8 cellular contexts compared by ENCODE assay signal in the genomic region with DNA sequence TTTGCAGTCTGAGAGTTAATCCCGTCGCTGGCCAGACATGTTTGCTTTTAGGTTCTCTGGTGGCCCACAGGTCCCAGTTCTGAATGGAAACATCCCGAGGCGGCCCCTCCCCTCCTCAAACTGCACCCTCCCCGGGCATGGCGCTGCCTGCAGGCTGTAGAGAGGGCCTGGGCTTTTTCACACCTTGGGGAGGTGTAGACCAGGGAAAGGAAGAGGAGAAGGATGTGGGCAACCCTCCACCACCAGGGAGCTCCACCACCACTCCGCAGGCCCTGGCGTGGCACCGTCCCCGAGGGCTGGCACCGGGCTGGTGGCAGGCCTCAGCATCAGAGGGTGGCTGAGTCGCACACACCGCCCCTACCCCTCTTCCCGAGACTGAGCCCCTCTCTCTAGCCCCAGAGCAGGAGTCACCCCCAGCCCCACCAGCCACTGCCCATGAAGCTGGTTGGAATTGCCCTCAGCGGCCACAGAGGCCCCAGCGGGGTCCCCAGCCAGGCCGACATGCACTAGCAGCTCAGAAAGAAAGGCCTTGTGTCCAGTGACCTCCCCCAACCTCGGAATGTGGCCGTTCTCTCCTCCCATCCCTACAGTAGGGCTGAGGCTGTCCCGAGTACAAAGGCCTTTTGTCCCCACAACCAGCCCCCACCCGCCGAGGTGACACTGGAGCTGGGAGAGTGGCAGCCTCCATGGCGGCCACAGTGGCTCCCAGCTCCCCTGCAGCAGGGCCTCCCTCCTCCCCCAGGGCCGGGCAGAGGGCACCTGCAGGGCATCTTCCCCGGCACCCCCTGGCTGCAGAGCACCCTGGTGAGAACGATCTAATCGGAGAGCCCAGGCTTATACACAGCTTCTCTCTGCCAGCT. TPM values are rescaled to one million over a fixed set of nuclear protein-coding genes. Genes with fewer than 3 reads are reported as not detected.
DNase-seq lines count a peak whose midpoint lies in the region; ATAC-seq and TF ChIP-seq lines count a peak whose summit lies in the region.

No MANE protein-coding gene starts in this region.

- POLR2A ChIA-PET in WTC11 (lab: Charles Lee): interaction anchor here (1.0 to 2.0 kb wide), 3 partner anchors 10 to 22 kb away, joined by 3 to 14 read pairs (median 4); no protein-coding TSS in a partner anchor

- CTCF ChIA-PET in WTC11 (lab: Charles Lee): interaction anchor here (0.7 to 1.9 kb wide), 24 partner anchors 8 to 230 kb away, joined by 3 to 35 read pairs (median 4); a partner anchor contains a TSS

- H3K36me3 Mint-ChIP-seq in WTC11 (0 out of 2 replicates have a peak, but pooled peaks cover 5% of the 10 kb centered on the region), endothelial cell (ENCODE audit: low read depth, unreplicated experiment) (peaks cover 11% of the 10 kb centered on the region)
- peaks cover 11% of the 10 kb centered on the region for H3K36me3 Mint-ChIP-seq in natural killer cell treated with Interleukin-12 subunit alpha and Interleukin-12 subunit beta and Interleukin-15 and Interleukin-18, amount 100 ng/mL, for 72 hours

- TF ChIP-seq CTCF in WTC11 (IDR thresholded peaks at IDR 0.05) (no peak), endothelial cell (IDR thresholded peaks at IDR 0.05; ENCODE audit: unreplicated experiment) (no peak)

- peak; percentile 43 for DNase-seq in activated naive CD4-positive, alpha-beta T cell treated with Interleukin-2 at 50 U/mL for 16 hours
- DNase-seq in activated naive CD4-positive, alpha-beta T cell treated with anti-CD3 and anti-CD28 coated beads, Interleukin-2, amount 50 U/mL, for 16 hours: no peak
- DNase-seq in WTC11 (ENCODE audit: low spot score) (no peak), endothelial cell (ENCODE audit: low spot score) (no peak), NCI-H1092 treated with DMSO at 0.1 percent for 48 hours (lab: John Stamatoyannopoulos, UW) (no peak), OCI-M2 (lab: John Stamatoyannopoulos, UW; ENCODE audit: unreplicated experiment) (no peak)
- DNase-seq in natural killer cell treated with Interleukin-12 subunit alpha and Interleukin-12 subunit beta and Interleukin-15 and Interleukin-18, amount 100 ng/mL, for 72 hours (ENCODE audit: low spot score): no peak

- H3K4me3 Mint-ChIP-seq in WTC11: no peak overlapping the region
- no peak overlapping the region for H3K4me3 Mint-ChIP-seq in endothelial cell (ENCODE audit: unreplicated experiment)
- H3K4me3 Mint-ChIP-seq in natural killer cell treated with Interleukin-12 subunit alpha and Interleukin-12 subunit beta and Interleukin-15 and Interleukin-18, amount 100 ng/mL, for 72 hours: no peak overlapping the region

- peaks cover 1% of the 10 kb centered on the region for H3K27me3 Mint-ChIP-seq in WTC11 (ENCODE audit: low read depth)
- H3K27me3 Mint-ChIP-seq in endothelial cell (ENCODE audit: unreplicated experiment): peaks cover 7% of the 10 kb centered on the region
- H3K27me3 Mint-ChIP-seq in natural killer cell treated with Interleukin-12 subunit alpha and Interleukin-12 subunit beta and Interleukin-15 and Interleukin-18, amount 100 ng/mL, for 72 hours: peaks cover 28 to 35% of the 10 kb centered on the region in 2 donors

- no peak overlapping the region for H3K27ac Mint-ChIP-seq in WTC11
- H3K27ac Mint-ChIP-seq in endothelial cell (ENCODE audit: unreplicated experiment): peak overlapping the region; percentile 87
- no peak overlapping the region for H3K27ac Mint-ChIP-seq in natural killer cell treated with Interleukin-12 subunit alpha and Interleukin-12 subunit beta and Interleukin-15 and Interleukin-18, amount 100 ng/mL, for 72 hours

- H3K4me1 Mint-ChIP-seq in WTC11: peaks cover 15% of the 10 kb centered on the region
- H3K4me1 Mint-ChIP-seq in endothelial cell (ENCODE audit: unreplicated experiment): peaks cover 12% of the 10 kb centered on the region
- peaks cover 10 to 14% of the 10 kb centered on the region in 2 donors for H3K4me1 Mint-ChIP-seq in natural killer cell treated with Interleukin-12 subunit alpha and Interleukin-12 subunit beta and Interleukin-15 and Interleukin-18, amount 100 ng/mL, for 72 hours (ENCODE audit: low read depth in 2 of 2)

- ATAC-seq in WTC11 (peak; percentile 72), HG02678 (IDR thresholded peaks at IDR 0.05; ENCODE audit: unreplicated experiment) (no peak)
- peak; percentile 79 to 85 for ATAC-seq in natural killer cell treated with Interleukin-12 subunit alpha and Interleukin-12 subunit beta and Interleukin-15 and Interleukin-18, amount 100 ng/mL, for 72 hours

- H3K9me3 Mint-ChIP-seq in WTC11 (peaks cover 9% of the 10 kb centered on the region), endothelial cell (ENCODE audit: unreplicated experiment) (no peaks in the 10 kb centered on the region)
- H3K9me3 Mint-ChIP-seq in natural killer cell treated with Interleukin-12 subunit alpha and Interleukin-12 subunit beta and Interleukin-15 and Interleukin-18, amount 100 ng/mL, for 72 hours: no peaks in the 10 kb centered on the region

TF ChIP-seq in WTC11, 78 proteins besides CTCF, POLR2A, EP300 and RAD21:
- TF ChIP-seq OVOL2 (CRISPR knock-in tag; IDR thresholded peaks at IDR 0.05; ENCODE audit: borderline replicate concordance) (no peak), ZNF423 (CRISPR knock-in tag; IDR thresholded peaks at IDR 0.05) (no peak)
- TF ChIP-seq, protein P1, sequence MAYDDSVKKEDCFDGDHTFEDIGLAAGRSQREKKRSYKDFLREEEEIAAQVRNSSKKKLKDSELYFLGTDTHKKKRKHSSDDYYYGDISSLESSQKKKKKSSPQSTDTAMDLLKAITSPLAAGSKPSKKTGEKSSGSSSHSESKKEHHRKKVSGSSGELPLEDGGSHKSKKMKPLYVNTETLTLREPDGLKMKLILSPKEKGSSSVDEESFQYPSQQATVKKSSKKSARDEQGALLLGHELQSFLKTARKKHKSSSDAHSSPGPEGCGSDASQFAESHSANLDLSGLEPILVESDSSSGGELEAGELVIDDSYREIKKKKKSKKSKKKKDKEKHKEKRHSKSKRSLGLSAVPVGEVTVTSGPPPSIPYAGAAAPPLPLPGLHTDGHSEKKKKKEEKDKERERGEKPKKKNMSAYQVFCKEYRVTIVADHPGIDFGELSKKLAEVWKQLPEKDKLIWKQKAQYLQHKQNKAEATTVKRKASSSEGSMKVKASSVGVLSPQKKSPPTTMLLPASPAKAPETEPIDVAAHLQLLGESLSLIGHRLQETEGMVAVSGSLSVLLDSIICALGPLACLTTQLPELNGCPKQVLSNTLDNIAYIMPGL (CRISPR knock-in tag; IDR thresholded peaks at IDR 0.05): 0 out of 2 replicates have a peak, but pooled peaks have one; percentile 24
- TF ChIP-seq, protein P2, sequence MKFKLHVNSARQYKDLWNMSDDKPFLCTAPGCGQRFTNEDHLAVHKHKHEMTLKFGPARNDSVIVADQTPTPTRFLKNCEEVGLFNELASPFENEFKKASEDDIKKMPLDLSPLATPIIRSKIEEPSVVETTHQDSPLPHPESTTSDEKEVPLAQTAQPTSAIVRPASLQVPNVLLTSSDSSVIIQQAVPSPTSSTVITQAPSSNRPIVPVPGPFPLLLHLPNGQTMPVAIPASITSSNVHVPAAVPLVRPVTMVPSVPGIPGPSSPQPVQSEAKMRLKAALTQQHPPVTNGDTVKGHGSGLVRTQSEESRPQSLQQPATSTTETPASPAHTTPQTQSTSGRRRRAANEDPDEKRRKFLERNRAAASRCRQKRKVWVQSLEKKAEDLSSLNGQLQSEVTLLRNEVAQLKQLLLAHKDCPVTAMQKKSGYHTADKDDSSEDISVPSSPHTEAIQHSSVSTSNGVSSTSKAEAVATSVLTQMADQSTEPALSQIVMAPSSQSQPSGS (CRISPR knock-in tag; IDR thresholded peaks at IDR 0.05; ENCODE audit: borderline replicate concordance, low read depth): no peak
- TF ChIP-seq, protein P3, sequence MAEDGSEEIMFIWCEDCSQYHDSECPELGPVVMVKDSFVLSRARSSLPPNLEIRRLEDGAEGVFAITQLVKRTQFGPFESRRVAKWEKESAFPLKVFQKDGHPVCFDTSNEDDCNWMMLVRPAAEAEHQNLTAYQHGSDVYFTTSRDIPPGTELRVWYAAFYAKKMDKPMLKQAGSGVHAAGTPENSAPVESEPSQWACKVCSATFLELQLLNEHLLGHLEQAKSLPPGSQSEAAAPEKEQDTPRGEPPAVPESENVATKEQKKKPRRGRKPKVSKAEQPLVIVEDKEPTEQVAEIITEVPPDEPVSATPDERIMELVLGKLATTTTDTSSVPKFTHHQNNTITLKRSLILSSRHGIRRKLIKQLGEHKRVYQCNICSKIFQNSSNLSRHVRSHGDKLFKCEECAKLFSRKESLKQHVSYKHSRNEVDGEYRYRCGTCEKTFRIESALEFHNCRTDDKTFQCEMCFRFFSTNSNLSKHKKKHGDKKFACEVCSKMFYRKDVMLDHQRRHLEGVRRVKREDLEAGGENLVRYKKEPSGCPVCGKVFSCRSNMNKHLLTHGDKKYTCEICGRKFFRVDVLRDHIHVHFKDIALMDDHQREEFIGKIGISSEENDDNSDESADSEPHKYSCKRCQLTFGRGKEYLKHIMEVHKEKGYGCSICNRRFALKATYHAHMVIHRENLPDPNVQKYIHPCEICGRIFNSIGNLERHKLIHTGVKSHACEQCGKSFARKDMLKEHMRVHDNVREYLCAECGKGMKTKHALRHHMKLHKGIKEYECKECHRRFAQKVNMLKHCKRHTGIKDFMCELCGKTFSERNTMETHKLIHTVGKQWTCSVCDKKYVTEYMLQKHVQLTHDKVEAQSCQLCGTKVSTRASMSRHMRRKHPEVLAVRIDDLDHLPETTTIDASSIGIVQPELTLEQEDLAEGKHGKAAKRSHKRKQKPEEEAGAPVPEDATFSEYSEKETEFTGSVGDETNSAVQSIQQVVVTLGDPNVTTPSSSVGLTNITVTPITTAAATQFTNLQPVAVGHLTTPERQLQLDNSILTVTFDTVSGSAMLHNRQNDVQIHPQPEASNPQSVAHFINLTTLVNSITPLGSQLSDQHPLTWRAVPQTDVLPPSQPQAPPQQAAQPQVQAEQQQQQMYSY (CRISPR knock-in tag; IDR thresholded peaks at IDR 0.05): no peak

RNA-seq across cellular contexts. Expression of a gene that starts 23.5 kb away (rescaled TPM):
- total RNA-seq in WTC11 (2021) (69.0 to 82.4 TPM (median 72.4 TPM) in 3 replicates), endothelial cell (ENCODE audit: unreplicated experiment) (97.2 TPM)
- total RNA-seq in natural killer cell treated with Interleukin-12 subunit alpha and Interleukin-12 subunit beta and Interleukin-15 and Interleukin-18, amount 100 ng/mL, for 72 hours: 10 to 100 TPM; 19.2 to 44.9 TPM

RNA-seq across cellular contexts. Expression of a gene that starts 58.1 kb away (rescaled TPM):
- total RNA-seq in WTC11 (2021): 10.0 to 13.3 TPM (median 12.0 TPM) in 3 replicates
- 6.1 TPM for total RNA-seq in endothelial cell (ENCODE audit: unreplicated experiment)
- under 1 TPM; 0.50 to 0.61 TPM for total RNA-seq in natural killer cell treated with Interleukin-12 subunit alpha and Interleukin-12 subunit beta and Interleukin-15 and Interleukin-18, amount 100 ng/mL, for 72 hours
